ENCODE assay signal across 16 cellular contexts in the genomic region with DNA sequence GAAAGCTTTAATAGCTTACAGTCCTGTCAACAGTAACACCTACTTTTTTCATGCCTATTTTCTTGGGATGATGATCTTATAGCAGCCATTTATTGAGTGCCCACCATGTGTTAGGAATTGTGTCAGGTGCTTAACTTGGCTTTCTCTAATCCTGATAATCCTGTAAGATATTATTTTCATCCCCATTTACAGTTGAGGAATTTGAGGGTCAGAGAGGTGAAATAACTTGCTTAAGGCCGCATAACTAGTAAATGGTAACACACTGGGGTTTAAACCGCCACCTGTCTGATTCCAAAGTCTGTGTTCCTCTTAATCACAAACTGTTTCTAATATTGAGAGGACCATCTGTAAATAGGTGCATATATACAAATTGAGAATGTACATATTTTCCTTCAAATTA.
"Had no signal": no experiment of that assay in that cellular context is flagged by ENCODE, and none has a peak within 500 bp of the region (broad histone marks: within the 10 kb centered on the region; RNA-seq: fewer than 3 reads in every experiment).

No MANE protein-coding gene starts in this region.

- H3K36me3 ChIP-seq: gastrocnemius medialis, heart right ventricle, left lung, pancreas, upper lobe of right lung had no signal

- H3K4me3 ChIP-seq: gastrocnemius medialis, heart right ventricle, left lung, pancreas, testis, upper lobe of right lung had no signal

- DNase-seq: activated CD4-positive, alpha-beta T cell treated with anti-CD3 and anti-CD28 coated beads, Interleukin-2, amount 10 ng/mL, durations not matched to agents 24 days and 14 days; activated CD8-positive, alpha-beta memory T cell treated with anti-CD3 and anti-CD28 coated beads for 24 hours; activated naive CD4-positive, alpha-beta T cell treated with anti-CD3 and anti-CD28 coated beads, Interleukin-2, amount 10 ng/mL, durations not matched to agents 7 days and 5 days; central memory CD4-positive, alpha-beta T cell; cortex of kidney; effector memory CD4-positive, alpha-beta T cell; gastrocnemius medialis; heart right ventricle; left lung; pancreas; stimulated activated CD4-positive, alpha-beta T cell treated with anti-CD3 and anti-CD28 coated beads, Interleukin-15, amount 100 ng/mL, for 24 hours; stimulated activated CD4-positive, alpha-beta T cell treated with anti-CD3 and anti-CD28 coated beads, Interleukin-4, amount 100 ng/mL, for 24 hours; stimulated activated naive CD8-positive, alpha-beta T cell treated with anti-CD3 and anti-CD28 coated beads, Interleukin-15, amount 100 ng/mL, for 72 hours; testis; upper lobe of right lung had no signal

- H3K27me3 ChIP-seq: gastrocnemius medialis, heart right ventricle, left lung, pancreas, testis, upper lobe of right lung had no signal

- H3K27ac ChIP-seq: gastrocnemius medialis, left lung, pancreas, testis, upper lobe of right lung had no signal

- H3K4me1 ChIP-seq: testis had no signal

- FAIRE-seq: keratinocyte, pancreas had no signal

- H3K9me3 ChIP-seq: gastrocnemius medialis, left lung, pancreas, testis, upper lobe of right lung had no signal
